2 cellular contexts compared by ENCODE assay signal in the genomic region with DNA sequence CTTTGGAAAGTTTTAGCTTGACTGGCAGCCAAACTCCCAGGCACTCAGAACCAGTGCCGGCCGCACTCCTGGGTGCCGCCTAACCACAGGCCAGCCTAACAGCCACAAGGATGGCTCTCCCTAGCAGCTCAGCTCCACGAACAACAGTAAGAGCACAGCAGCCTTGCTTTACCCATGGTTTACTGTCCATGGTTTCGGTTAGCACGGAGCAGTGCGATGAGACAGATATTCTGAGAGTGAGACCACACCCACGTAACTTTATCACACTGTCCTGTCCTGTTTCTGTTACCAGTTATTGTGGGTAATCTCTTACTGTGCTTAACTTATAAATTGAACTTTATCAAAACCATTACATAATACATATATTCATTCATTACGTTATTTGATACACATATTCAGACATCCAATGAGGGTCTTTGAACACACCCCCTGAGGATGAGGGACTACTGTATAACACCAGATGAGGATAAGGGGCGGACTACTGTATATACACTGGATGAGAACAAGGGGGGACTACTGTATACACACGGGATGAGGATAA.
A peak's percentile ranks its signal among the peaks of the same experiment; 100 is the strongest.
TF ChIP-seq lines count a peak whose summit lies in the region.

No MANE protein-coding gene starts in this region.

TF ChIP-seq in A549, 52 proteins besides CTCF, POLR2A, EP300 and RAD21 (continued from another document):
- TF ChIP-seq, protein P1, sequence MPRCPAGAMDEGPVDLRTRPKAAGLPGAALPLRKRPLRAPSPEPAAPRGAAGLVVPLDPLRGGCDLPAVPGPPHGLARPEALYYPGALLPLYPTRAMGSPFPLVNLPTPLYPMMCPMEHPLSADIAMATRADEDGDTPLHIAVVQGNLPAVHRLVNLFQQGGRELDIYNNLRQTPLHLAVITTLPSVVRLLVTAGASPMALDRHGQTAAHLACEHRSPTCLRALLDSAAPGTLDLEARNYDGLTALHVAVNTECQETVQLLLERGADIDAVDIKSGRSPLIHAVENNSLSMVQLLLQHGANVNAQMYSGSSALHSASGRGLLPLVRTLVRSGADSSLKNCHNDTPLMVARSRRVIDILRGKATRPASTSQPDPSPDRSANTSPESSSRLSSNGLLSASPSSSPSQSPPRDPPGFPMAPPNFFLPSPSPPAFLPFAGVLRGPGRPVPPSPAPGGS (IDR thresholded peaks at IDR 0.05): no peak
- TF ChIP-seq CBX8 (IDR thresholded peaks at IDR 0.05) (no peak), HOXB5 (CRISPR knock-in tag; IDR thresholded peaks at IDR 0.05) (no peak)
- TF ChIP-seq, protein P2, sequence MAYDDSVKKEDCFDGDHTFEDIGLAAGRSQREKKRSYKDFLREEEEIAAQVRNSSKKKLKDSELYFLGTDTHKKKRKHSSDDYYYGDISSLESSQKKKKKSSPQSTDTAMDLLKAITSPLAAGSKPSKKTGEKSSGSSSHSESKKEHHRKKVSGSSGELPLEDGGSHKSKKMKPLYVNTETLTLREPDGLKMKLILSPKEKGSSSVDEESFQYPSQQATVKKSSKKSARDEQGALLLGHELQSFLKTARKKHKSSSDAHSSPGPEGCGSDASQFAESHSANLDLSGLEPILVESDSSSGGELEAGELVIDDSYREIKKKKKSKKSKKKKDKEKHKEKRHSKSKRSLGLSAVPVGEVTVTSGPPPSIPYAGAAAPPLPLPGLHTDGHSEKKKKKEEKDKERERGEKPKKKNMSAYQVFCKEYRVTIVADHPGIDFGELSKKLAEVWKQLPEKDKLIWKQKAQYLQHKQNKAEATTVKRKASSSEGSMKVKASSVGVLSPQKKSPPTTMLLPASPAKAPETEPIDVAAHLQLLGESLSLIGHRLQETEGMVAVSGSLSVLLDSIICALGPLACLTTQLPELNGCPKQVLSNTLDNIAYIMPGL (CRISPR knock-in tag; IDR thresholded peaks at IDR 0.05; ENCODE audit: borderline replicate concordance): no peak

TF ChIP-seq in HEK293, 187 proteins besides CTCF, POLR2A, EP300 and RAD21 (continued from another document):
- TF ChIP-seq, protein P3, sequence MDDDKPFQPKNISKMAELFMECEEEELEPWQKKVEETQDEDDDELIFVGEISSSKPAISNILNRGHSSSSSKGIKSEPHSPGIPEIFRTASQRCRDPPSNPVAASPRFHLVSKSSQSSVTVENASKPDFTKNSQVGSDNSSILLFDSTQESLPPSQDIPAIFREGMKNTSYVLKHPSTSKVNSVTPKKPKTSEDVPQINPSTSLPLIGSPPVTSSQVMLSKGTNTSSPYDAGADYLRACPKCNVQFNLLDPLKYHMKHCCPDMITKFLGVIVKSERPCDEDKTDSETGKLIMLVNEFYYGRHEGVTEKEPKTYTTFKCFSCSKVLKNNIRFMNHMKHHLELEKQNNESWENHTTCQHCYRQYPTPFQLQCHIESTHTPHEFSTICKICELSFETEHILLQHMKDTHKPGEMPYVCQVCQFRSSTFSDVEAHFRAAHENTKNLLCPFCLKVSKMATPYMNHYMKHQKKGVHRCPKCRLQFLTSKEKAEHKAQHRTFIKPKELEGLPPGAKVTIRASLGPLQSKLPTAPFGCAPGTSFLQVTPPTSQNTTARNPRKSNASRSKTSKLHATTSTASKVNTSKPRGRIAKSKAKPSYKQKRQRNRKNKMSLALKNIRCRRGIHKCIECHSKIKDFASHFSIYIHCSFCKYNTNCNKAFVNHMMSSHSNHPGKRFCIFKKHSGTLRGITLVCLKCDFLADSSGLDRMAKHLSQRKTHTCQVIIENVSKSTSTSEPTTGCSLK (tag by site-specific recombination; IDR thresholded peaks at IDR 0.05): no peak
- TF ChIP-seq, protein P4, sequence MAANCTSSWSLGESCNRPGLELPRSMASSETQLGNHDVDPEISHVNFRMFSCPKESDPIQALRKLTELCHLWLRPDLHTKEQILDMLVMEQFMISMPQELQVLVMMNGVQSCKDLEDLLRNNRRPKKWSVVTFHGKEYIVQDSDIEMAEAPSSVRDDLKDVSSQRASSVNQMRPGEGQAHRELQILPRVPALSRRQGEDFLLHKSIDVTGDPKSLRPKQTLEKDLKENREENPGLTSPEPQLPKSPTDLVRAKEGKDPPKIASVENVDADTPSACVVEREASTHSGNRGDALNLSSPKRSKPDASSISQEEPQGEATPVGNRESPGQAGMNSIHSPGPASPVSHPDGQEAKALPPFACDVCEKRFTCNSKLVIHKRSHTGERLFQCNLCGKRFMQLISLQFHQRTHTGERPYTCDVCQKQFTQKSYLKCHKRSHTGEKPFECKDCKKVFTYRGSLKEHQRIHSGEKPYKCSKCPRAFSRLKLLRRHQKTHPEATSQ (tag by site-specific recombination; IDR thresholded peaks at IDR 0.05): no peak
- TF ChIP-seq ZNF341 (tag by site-specific recombination; IDR thresholded peaks at IDR 0.05; ENCODE audit: low read depth): no peak
- TF ChIP-seq, protein P5, sequence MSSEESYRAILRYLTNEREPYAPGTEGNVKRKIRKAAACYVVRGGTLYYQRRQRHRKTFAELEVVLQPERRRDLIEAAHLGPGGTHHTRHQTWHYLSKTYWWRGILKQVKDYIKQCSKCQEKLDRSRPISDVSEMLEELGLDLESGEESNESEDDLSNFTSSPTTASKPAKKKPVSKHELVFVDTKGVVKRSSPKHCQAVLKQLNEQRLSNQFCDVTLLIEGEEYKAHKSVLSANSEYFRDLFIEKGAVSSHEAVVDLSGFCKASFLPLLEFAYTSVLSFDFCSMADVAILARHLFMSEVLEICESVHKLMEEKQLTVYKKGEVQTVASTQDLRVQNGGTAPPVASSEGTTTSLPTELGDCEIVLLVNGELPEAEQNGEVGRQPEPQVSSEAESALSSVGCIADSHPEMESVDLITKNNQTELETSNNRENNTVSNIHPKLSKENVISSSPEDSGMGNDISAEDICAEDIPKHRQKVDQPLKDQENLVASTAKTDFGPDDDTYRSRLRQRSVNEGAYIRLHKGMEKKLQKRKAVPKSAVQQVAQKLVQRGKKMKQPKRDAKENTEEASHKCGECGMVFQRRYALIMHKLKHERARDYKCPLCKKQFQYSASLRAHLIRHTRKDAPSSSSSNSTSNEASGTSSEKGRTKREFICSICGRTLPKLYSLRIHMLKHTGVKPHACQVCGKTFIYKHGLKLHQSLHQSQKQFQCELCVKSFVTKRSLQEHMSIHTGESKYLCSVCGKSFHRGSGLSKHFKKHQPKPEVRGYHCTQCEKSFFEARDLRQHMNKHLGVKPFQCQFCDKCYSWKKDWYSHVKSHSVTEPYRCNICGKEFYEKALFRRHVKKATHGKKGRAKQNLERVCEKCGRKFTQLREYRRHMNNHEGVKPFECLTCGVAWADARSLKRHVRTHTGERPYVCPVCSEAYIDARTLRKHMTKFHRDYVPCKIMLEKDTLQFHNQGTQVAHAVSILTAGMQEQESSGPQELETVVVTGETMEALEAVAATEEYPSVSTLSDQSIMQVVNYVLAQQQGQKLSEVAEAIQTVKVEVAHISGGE (tag by site-specific recombination; conservative IDR thresholded peaks at IDR 0.05; ENCODE audit: low read depth): no peak
- TF ChIP-seq ZNF514 (tag by site-specific recombination; IDR thresholded peaks at IDR 0.05): no peak
- TF ChIP-seq, protein P6, sequence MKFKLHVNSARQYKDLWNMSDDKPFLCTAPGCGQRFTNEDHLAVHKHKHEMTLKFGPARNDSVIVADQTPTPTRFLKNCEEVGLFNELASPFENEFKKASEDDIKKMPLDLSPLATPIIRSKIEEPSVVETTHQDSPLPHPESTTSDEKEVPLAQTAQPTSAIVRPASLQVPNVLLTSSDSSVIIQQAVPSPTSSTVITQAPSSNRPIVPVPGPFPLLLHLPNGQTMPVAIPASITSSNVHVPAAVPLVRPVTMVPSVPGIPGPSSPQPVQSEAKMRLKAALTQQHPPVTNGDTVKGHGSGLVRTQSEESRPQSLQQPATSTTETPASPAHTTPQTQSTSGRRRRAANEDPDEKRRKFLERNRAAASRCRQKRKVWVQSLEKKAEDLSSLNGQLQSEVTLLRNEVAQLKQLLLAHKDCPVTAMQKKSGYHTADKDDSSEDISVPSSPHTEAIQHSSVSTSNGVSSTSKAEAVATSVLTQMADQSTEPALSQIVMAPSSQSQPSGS (tag by site-specific recombination; IDR thresholded peaks at IDR 0.05; ENCODE audit: low read depth): peak; percentile 16; the same call in 1 of the 2 replicates
- TF ChIP-seq SCRT1 (tag by site-specific recombination; IDR thresholded peaks at IDR 0.05; ENCODE audit: borderline replicate concordance): no peak
- no peak for TF ChIP-seq BCL11B (tag by site-specific recombination; IDR thresholded peaks at IDR 0.05; ENCODE audit: low read depth)
- TF ChIP-seq ZNF416 (tag by site-specific recombination; IDR thresholded peaks at IDR 0.05): no peak
- TF ChIP-seq, protein P7, sequence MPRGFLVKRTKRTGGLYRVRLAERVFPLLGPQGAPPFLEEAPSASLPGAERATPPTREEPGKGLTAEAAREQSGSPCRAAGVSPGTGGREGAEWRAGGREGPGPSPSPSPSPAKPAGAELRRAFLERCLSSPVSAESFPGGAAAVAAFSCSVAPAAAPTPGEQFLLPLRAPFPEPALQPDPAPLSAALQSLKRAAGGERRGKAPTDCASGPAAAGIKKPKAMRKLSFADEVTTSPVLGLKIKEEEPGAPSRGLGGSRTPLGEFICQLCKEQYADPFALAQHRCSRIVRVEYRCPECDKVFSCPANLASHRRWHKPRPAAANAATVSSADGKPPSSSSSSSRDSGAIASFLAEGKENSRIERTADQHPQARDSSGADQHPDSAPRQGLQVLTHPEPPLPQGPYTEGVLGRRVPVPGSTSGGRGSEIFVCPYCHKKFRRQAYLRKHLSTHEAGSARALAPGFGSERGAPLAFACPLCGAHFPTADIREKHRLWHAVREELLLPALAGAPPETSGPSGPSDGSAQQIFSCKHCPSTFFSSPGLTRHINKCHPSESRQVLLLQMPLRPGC (tag by site-specific recombination; IDR thresholded peaks at IDR 0.05): no peak
- no peak for TF ChIP-seq ZNF544 (tag by site-specific recombination; IDR thresholded peaks at IDR 0.05)
- TF ChIP-seq ZBTB21 (tag by site-specific recombination; IDR thresholded peaks at IDR 0.05): no peak
- TF ChIP-seq HOXD13 (CRISPR knock-in tag; IDR thresholded peaks at IDR 0.05; ENCODE audit: borderline replicate concordance): no peak
- TF ChIP-seq, protein P8, sequence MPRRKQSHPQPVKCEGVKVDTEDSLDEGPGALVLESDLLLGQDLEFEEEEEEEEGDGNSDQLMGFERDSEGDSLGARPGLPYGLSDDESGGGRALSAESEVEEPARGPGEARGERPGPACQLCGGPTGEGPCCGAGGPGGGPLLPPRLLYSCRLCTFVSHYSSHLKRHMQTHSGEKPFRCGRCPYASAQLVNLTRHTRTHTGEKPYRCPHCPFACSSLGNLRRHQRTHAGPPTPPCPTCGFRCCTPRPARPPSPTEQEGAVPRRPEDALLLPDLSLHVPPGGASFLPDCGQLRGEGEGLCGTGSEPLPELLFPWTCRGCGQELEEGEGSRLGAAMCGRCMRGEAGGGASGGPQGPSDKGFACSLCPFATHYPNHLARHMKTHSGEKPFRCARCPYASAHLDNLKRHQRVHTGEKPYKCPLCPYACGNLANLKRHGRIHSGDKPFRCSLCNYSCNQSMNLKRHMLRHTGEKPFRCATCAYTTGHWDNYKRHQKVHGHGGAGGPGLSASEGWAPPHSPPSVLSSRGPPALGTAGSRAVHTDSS (tag by site-specific recombination; IDR thresholded peaks at IDR 0.05): no peak
